Comparison of ENCODE assay signal across 10 cellular contexts in genomic region chr7:155815332-155816191, GRCh38. TPM values are rescaled to one million over a fixed set of nuclear protein-coding genes. Genes with fewer than 3 reads are reported as not detected.
DNase-seq lines count a peak whose midpoint lies in the region; ATAC-seq and TF ChIP-seq lines count a peak whose summit lies in the region.
"Had no signal": no experiment of that assay in that cellular context is flagged by ENCODE, and none has a peak within 500 bp of the region (broad histone marks: within the 10 kb centered on the region; RNA-seq: fewer than 3 reads in every experiment).

No MANE protein-coding gene starts in this region.

- H2AFZ ChIP-seq in hepatocyte, result no peak overlapping the region

- H3K4me1 ChIP-seq in hepatocyte (ENCODE audit: insufficient read depth), result no peaks in the 10 kb centered on the region

- ATAC-seq in GM18867 (IDR thresholded peaks at IDR 0.05; ENCODE audit: unreplicated experiment) (peak; percentile 89), HG03064 (IDR thresholded peaks at IDR 0.05; ENCODE audit: low read depth, unreplicated experiment) (peak; percentile 81)

- H3K27ac ChIP-seq in C4-2B, result no peak overlapping the region
- H3K27ac ChIP-seq in hepatocyte, result no peak overlapping the region
- H3K27ac ChIP-seq: SK-N-MC had no signal

- peaks cover 2% of the 10 kb centered on the region for H3K36me3 Mint-ChIP-seq in activated naive CD4-positive, alpha-beta T cell treated with anti-CD3 and anti-CD28 coated beads, Interleukin-2, amount 10 ng/mL, durations not matched to agents 7 days and 5 days

- 35% methylated on average over 20 of the region's 20 CpGs for WGBS in hepatocyte (ENCODE audit: low lambda C conversion rate, missing lambda C conversion rate)

- H3K4me3 Mint-ChIP-seq in activated naive CD4-positive, alpha-beta T cell treated with anti-CD3 and anti-CD28 coated beads, Interleukin-2, amount 10 ng/mL, durations not matched to agents 7 days and 5 days, result no peak overlapping the region
- H3K4me3 Mint-ChIP-seq: stimulated activated naive CD8-positive, alpha-beta T cell treated with anti-CD3 and anti-CD28 coated beads, Interleukin-15, Interleukin-2, amounts not matched to agents 100 ng/mL and 50 ng/mL, for 24 hours had no signal

- H3K9me3 Mint-ChIP-seq in activated naive CD4-positive, alpha-beta T cell treated with anti-CD3 and anti-CD28 coated beads, Interleukin-2, amount 10 ng/mL, durations not matched to agents 7 days and 5 days, result peaks cover 2% of the 10 kb centered on the region
- H3K9me3 Mint-ChIP-seq: stimulated activated naive CD8-positive, alpha-beta T cell treated with anti-CD3 and anti-CD28 coated beads, Interleukin-15, Interleukin-2, amounts not matched to agents 100 ng/mL and 50 ng/mL, for 24 hours had no signal

- peaks cover 22% of the 10 kb centered on the region for H3K79me2 ChIP-seq in hepatocyte

- peak; percentile 93 for TF ChIP-seq CTCF in C4-2B (conservative IDR thresholded peaks at IDR 0.05)
- TF ChIP-seq CTCF in hepatocyte (IDR thresholded peaks at IDR 0.05; ENCODE audit: poor library complexity), result peak; percentile 72

- peaks cover 49% of the 10 kb centered on the region for H3K27me3 ChIP-seq in hepatocyte

- no peak overlapping the region for H3K27ac Mint-ChIP-seq in activated naive CD4-positive, alpha-beta T cell treated with anti-CD3 and anti-CD28 coated beads, Interleukin-2, amount 10 ng/mL, durations not matched to agents 7 days and 5 days
- H3K27ac Mint-ChIP-seq: stimulated activated naive CD8-positive, alpha-beta T cell treated with anti-CD3 and anti-CD28 coated beads, Interleukin-15, Interleukin-2, amounts not matched to agents 100 ng/mL and 50 ng/mL, for 24 hours had no signal

- peaks cover 13% of the 10 kb centered on the region for H3K4me1 Mint-ChIP-seq in activated naive CD4-positive, alpha-beta T cell treated with anti-CD3 and anti-CD28 coated beads, Interleukin-2, amount 10 ng/mL, durations not matched to agents 7 days and 5 days

- DNase-seq in RPMI8226 (peak; percentile 75), hepatocyte (ENCODE audit: low spot score) (peak; percentile 86), NCI-H2227 treated with DMSO at 0.1 percent for 48 hours (lab: John Stamatoyannopoulos, UW) (no peak)
- peak; percentile 82 for DNase-seq in activated naive CD4-positive, alpha-beta T cell treated with anti-CD3 and anti-CD28 coated beads, Interleukin-2, amount 10 ng/mL, durations not matched to agents 7 days and 5 days
- DNase-seq in stimulated activated CD4-positive, alpha-beta T cell treated with anti-CD3 and anti-CD28 coated beads, Interleukin-4, amount 100 ng/mL, for 4 hours, result peak; percentile 51 to 70

- no peaks in the 10 kb centered on the region for H3K36me3 ChIP-seq in hepatocyte (replicated peaks; ENCODE audit: insufficient read depth, low read depth)

- peak overlapping the region; percentile 66 for H3K4me2 ChIP-seq in hepatocyte

- no peaks in the 10 kb centered on the region for H3K9me2 ChIP-seq in hepatocyte (replicated peaks; ENCODE audit: insufficient read depth)

- CTCF ChIA-PET in activated naive CD4-positive, alpha-beta T cell treated with anti-CD3 and anti-CD28 coated beads, Interleukin-2, amount 10 ng/mL, durations not matched to agents 7 days and 5 days (lab: Charles Lee), result interaction anchor here (0.7 to 1.4 kb wide), 6 partner anchors 341 to 1010 kb away, joined by 3 read pairs; no protein-coding TSS in a partner anchor

- H3K4me3 ChIP-seq in hepatocyte, result no peak overlapping the region
- H3K4me3 ChIP-seq: SK-N-MC had no signal

- H3K9me3 ChIP-seq in hepatocyte (ENCODE audit: low read depth), result no peaks in the 10 kb centered on the region

- no peaks in the 10 kb centered on the region for H4K20me1 ChIP-seq in hepatocyte (ENCODE audit: insufficient read depth, poor library complexity, severe bottlenecking)

- H3K27me3 Mint-ChIP-seq in activated naive CD4-positive, alpha-beta T cell treated with anti-CD3 and anti-CD28 coated beads, Interleukin-2, amount 10 ng/mL, durations not matched to agents 7 days and 5 days, result peaks cover 77% of the 10 kb centered on the region

RNA-seq across cellular contexts. Expression of gene SHH, which starts 3.3 kb away (rescaled TPM):
- 20.4 and 21.2 TPM in 2 replicates for total RNA-seq in hepatocyte
- 8.0 and 12.1 TPM in 2 replicates for polyA plus RNA-seq in hepatocyte
